Comparison of ENCODE assay signal across 15 cellular contexts in genomic region chr10:71316081-71316785, GRCh38. TPM values are rescaled to one million over a fixed set of nuclear protein-coding genes. Genes with fewer than 3 reads are reported as not detected.
DNase-seq lines count a peak whose midpoint lies in the region; ATAC-seq and TF ChIP-seq lines count a peak whose summit lies in the region.
"Had no signal": no experiment of that assay in that cellular context is flagged by ENCODE, and none has a peak within 500 bp of the region (broad histone marks: within the 10 kb centered on the region; RNA-seq: fewer than 3 reads in every experiment).

No MANE protein-coding gene starts in this region.

- BruUV-seq in OCI-LY7 (replicated peaks; lab: Mats Ljungman, UMichigan) = no TSS peak

- H3K9me3 ChIP-seq in MM.1S (replicated peaks; ENCODE audit: insufficient read depth, low read length) (no peaks in the 10 kb centered on the region), adipocyte (ENCODE audit: control insufficient read depth, low read length) (peaks cover 5% of the 10 kb centered on the region), neural progenitor cell (ENCODE audit: low read depth) (no peaks in the 10 kb centered on the region), OCI-LY7 (ENCODE audit: low read length) (no peaks in the 10 kb centered on the region)

- H4K20me1 ChIP-seq in MM.1S (ENCODE audit: insufficient read depth, low read length) = no peaks in the 10 kb centered on the region
- no peaks in the 10 kb centered on the region for H4K20me1 ChIP-seq in neural progenitor cell (ENCODE audit: low read depth)
- no peaks in the 10 kb centered on the region for H4K20me1 ChIP-seq in OCI-LY7 (ENCODE audit: insufficient read depth, low read length)

- H3K4me3 ChIP-seq in MM.1S (ENCODE audit: low read length) (no peak overlapping the region), adipocyte (ENCODE audit: low read length) (no peak overlapping the region), neural progenitor cell (no peak overlapping the region), OCI-LY7 (ENCODE audit: low read depth, low read length, poor library complexity, severe bottlenecking) (no peak overlapping the region)

- H3K4me1 ChIP-seq in MM.1S (ENCODE audit: low read length) = peaks cover 16% of the 10 kb centered on the region
- H3K4me1 ChIP-seq in adipocyte (ENCODE audit: control insufficient read depth, insufficient read depth, low read length) = peaks cover 27% of the 10 kb centered on the region
- peaks cover 33% of the 10 kb centered on the region for H3K4me1 ChIP-seq in neural progenitor cell
- peaks cover 18% of the 10 kb centered on the region for H3K4me1 ChIP-seq in OCI-LY7 (ENCODE audit: insufficient read depth, low read length, poor library complexity, severe bottlenecking)

- TF ChIP-seq CTCF in MM.1S (IDR thresholded peaks at IDR 0.05; ENCODE audit: low read length) (no peak), neural progenitor cell (IDR thresholded peaks at IDR 0.05) (no peak), OCI-LY7 (conservative IDR thresholded peaks at IDR 0.05; ENCODE audit: low read length) (no peak)

- peak overlapping the region; percentile 6; the same call in 1 of the 2 replicates for H3K9ac ChIP-seq in MM.1S (ENCODE audit: low read length)
- H3K9ac ChIP-seq in adipocyte (ENCODE audit: low read length) = no peak overlapping the region
- H3K9ac ChIP-seq in neural progenitor cell = no peak overlapping the region

- H3K9me3 Mint-ChIP-seq in activated CD4-positive, alpha-beta T cell treated with anti-CD3 and anti-CD28 coated beads for 36 hours (ENCODE audit: low read depth) = no peaks in the 10 kb centered on the region
- no peaks in the 10 kb centered on the region for H3K9me3 Mint-ChIP-seq in neural progenitor cell
- H3K9me3 Mint-ChIP-seq: naive thymus-derived CD8-positive, alpha-beta T cell had no signal

- H3K4me2 ChIP-seq in MM.1S (ENCODE audit: low read depth, low read length) (peak overlapping the region; percentile 37), neural progenitor cell (no peak overlapping the region), OCI-LY7 (ENCODE audit: low read length) (no peak overlapping the region)

- no peaks in the 10 kb centered on the region for H3K36me3 Mint-ChIP-seq in activated CD4-positive, alpha-beta T cell treated with anti-CD3 and anti-CD28 coated beads for 36 hours (ENCODE audit: low read depth)
- no peaks in the 10 kb centered on the region for H3K36me3 Mint-ChIP-seq in neural progenitor cell
- H3K36me3 Mint-ChIP-seq: naive thymus-derived CD8-positive, alpha-beta T cell had no signal

- peak overlapping the region; percentile 26 for H3K27ac Mint-ChIP-seq in activated CD4-positive, alpha-beta T cell treated with anti-CD3 and anti-CD28 coated beads for 36 hours
- no peak overlapping the region for H3K27ac Mint-ChIP-seq in neural progenitor cell

- H3K27me3 Mint-ChIP-seq in activated CD4-positive, alpha-beta T cell treated with anti-CD3 and anti-CD28 coated beads for 36 hours = peaks cover 3% of the 10 kb centered on the region
- H3K27me3 Mint-ChIP-seq in neural progenitor cell (ENCODE audit: insufficient read depth, low read depth) = peaks cover 7% of the 10 kb centered on the region

- no peak for ATAC-seq in activated CD4-positive, alpha-beta T cell treated with anti-CD3 and anti-CD28 coated beads for 36 hours
- ATAC-seq in HG02870 (IDR thresholded peaks at IDR 0.05; ENCODE audit: unreplicated experiment) = no peak
- ATAC-seq: activated CD4-positive, CD25-positive, alpha-beta regulatory T cell treated with anti-CD3 and anti-CD28 coated beads, Interleukin-2, amount 50 U/mL, for 24 hours; left ventricle myocardium superior; naive thymus-derived CD8-positive, alpha-beta T cell; SK-N-SH treated with all-trans-retinoic acid at 6 μM for 48 hours had no signal

- H3K36me3 ChIP-seq in MM.1S (replicated peaks; ENCODE audit: insufficient read depth, low read length) (no peaks in the 10 kb centered on the region), adipocyte (ENCODE audit: control insufficient read depth, insufficient read depth, low read length, severe bottlenecking) (no peaks in the 10 kb centered on the region), neural progenitor cell (no peaks in the 10 kb centered on the region), OCI-LY7 (ENCODE audit: insufficient read depth, low read length) (no peaks in the 10 kb centered on the region)

- intact Hi-C loops in activated CD4-positive, alpha-beta T cell treated with anti-CD3 and anti-CD28 coated beads for 36 hours (cut with DNase I, micrococcal nuclease) = loop anchor here (5.0 to 10.0 kb wide), 4 partner anchors 171 to 1021 kb away; no protein-coding TSS in a partner anchor
- intact Hi-C loops in OCI-LY7 (cut with micrococcal nuclease; ENCODE audit: unreplicated experiment) = no loop called here

- peaks cover 4% of the 10 kb centered on the region; the same call in 1 of the 2 replicates for H3K27me3 ChIP-seq in MM.1S (replicated peaks; ENCODE audit: insufficient read depth, low read length)
- H3K27me3 ChIP-seq in adipocyte (replicated peaks; ENCODE audit: control insufficient read depth, insufficient read depth, low read length) = no peaks in the 10 kb centered on the region
- H3K27me3 ChIP-seq in neural progenitor cell = peaks cover 15% of the 10 kb centered on the region

- no peak overlapping the region for H3K4me3 Mint-ChIP-seq in activated CD4-positive, alpha-beta T cell treated with anti-CD3 and anti-CD28 coated beads for 36 hours
- H3K4me3 Mint-ChIP-seq in neural progenitor cell = no peak overlapping the region
- H3K4me3 Mint-ChIP-seq: naive thymus-derived CD8-positive, alpha-beta T cell had no signal

- peaks cover 26% of the 10 kb centered on the region for H3K4me1 Mint-ChIP-seq in activated CD4-positive, alpha-beta T cell treated with anti-CD3 and anti-CD28 coated beads for 36 hours
- H3K4me1 Mint-ChIP-seq in neural progenitor cell = peaks cover 38% of the 10 kb centered on the region

- no peaks in the 10 kb centered on the region for H3K79me2 ChIP-seq in MM.1S (ENCODE audit: low read length)
- no peaks in the 10 kb centered on the region for H3K79me2 ChIP-seq in neural progenitor cell (ENCODE audit: low read depth)
- no peaks in the 10 kb centered on the region for H3K79me2 ChIP-seq in OCI-LY7 (ENCODE audit: insufficient read depth, low read depth, low read length)

- DNase-seq in activated CD4-positive, alpha-beta T cell treated with anti-CD3 and anti-CD28 coated beads for 36 hours = peak; percentile 45
- no peak for DNase-seq in activated CD4-positive, alpha-beta T cell treated with anti-CD3 and anti-CD28 coated beads for 4 hours
- DNase-seq in MM.1S (peak; percentile 37), adipocyte (ENCODE audit: low read depth) (peak; percentile 24), neural progenitor cell (ENCODE audit: low spot score) (no peak), OCI-LY7 (ENCODE audit: low spot score) (no peak), NCI-H2171 (lab: John Stamatoyannopoulos, UW) (no peak)
- DNase-seq: COR-L47; left ventricle myocardium superior; naive thymus-derived CD8-positive, alpha-beta T cell; NCI-H1092; stimulated activated CD4-positive, alpha-beta T cell treated with anti-CD3 and anti-CD28 coated beads, Interleukin-2, amount 100 ng/mL, for 24 hours had no signal

- POLR2A ChIA-PET in activated CD4-positive, alpha-beta T cell treated with anti-CD3 and anti-CD28 coated beads for 36 hours (lab: Charles Lee) = no interaction called here
- POLR2A ChIA-PET in OCI-LY7 (lab: Charles Lee) = no interaction called here

- H2AFZ ChIP-seq in MM.1S (ENCODE audit: low read length) = peak overlapping the region; percentile 34; the same call in 1 of the 2 replicates
- H2AFZ ChIP-seq in neural progenitor cell (replicated peaks) = peak overlapping the region; percentile 24
- H2AFZ ChIP-seq in OCI-LY7 (ENCODE audit: low read length) = no peak overlapping the region

- CTCF ChIA-PET in activated CD4-positive, alpha-beta T cell treated with anti-CD3 and anti-CD28 coated beads for 36 hours (lab: Charles Lee) = interaction anchor here (0.6 to 3.0 kb wide), 10 partner anchors 10 to 485 kb away, joined by 3 to 21 read pairs (median 5); partner anchors contain the start of gene C10orf105
- CTCF ChIA-PET in OCI-LY7 (lab: Charles Lee; ENCODE audit: unreplicated experiment) = interaction anchor here (0.9 to 1.2 kb wide), 2 partner anchors 253 to 254 kb away, joined by 3 to 4 read pairs; no protein-coding TSS in a partner anchor

- H3K27ac ChIP-seq in MM.1S (ENCODE audit: low read length) (peak overlapping the region; percentile 26; the same call in 1 of the 2 replicates), neural progenitor cell (no peak overlapping the region), OCI-LY7 (ENCODE audit: low read depth, low read length, poor library complexity, severe bottlenecking) (no peak overlapping the region)

- H3F3A ChIP-seq in MM.1S (ENCODE audit: insufficient read depth, low read length) (peaks cover 12% of the 10 kb centered on the region), neural progenitor cell (ENCODE audit: low read depth) (peaks cover 20% of the 10 kb centered on the region)

- H3K9me2 ChIP-seq in MM.1S (replicated peaks; ENCODE audit: insufficient read depth, low read length) (no peaks in the 10 kb centered on the region), OCI-LY7 (ENCODE audit: insufficient read depth, low read length) (no peaks in the 10 kb centered on the region)

RNA-seq across cellular contexts. Expression of gene SLC29A3, which starts 2.8 kb away (rescaled TPM):
- 1 to 10 TPM; 2.4 to 2.6 TPM for total RNA-seq in activated CD4-positive, alpha-beta T cell treated with anti-CD3 and anti-CD28 coated beads for 36 hours
- total RNA-seq in neural progenitor cell (ENCODE audit: low replicate concordance) = 2.5 and 9.0 TPM in 2 replicates
- total RNA-seq in OCI-LY7 (2014; rRNA removed; shearing (Covaris generic)) = 1.4 and 1.7 TPM in 2 replicates
- 7.3 and 8.2 TPM in 2 replicates for total RNA-seq in OCI-LY7 (2022)

Comparison
In these comparisons a context has a peak if more than half of its experiments do, and no peak if none do; other contexts are left out.
1. DNase-seq: peak in activated CD4-positive, alpha-beta T cell treated with anti-CD3 and anti-CD28 coated beads for 36 hours (single experiment), MM.1S (single experiment) and adipocyte (single experiment); none in activated CD4-positive, alpha-beta T cell treated with anti-CD3 and anti-CD28 coated beads for 4 hours (0 of 2), neural progenitor cell (single experiment), OCI-LY7 (single experiment) and NCI-H2171 (single experiment).